ENCODE assay signal across 14 cellular contexts in genomic region chr1:30751830-30752650, GRCh38. TPM values are rescaled to one million over a fixed set of nuclear protein-coding genes. Genes with fewer than 3 reads are reported as not detected.
DNase-seq lines count a peak whose midpoint lies in the region; ATAC-seq and TF ChIP-seq lines count a peak whose summit lies in the region.
"Had no signal": no experiment of that assay in that cellular context is flagged by ENCODE, and none has a peak within 500 bp of the region (broad histone marks: within the 10 kb centered on the region; RNA-seq: fewer than 3 reads in every experiment).

No MANE protein-coding gene starts in this region.

- H3K4me1 ChIP-seq in HCT116 (ENCODE audit: control insufficient read depth in 1 of 2, insufficient read depth in 2 of 2, low read length in 2 of 2) (peaks cover 2 to 21% of the 10 kb centered on the region in 2 experiments; a peak in 3 of 4 replicates), neutrophil (ENCODE audit: control insufficient read depth in 1 of 2, insufficient read depth in 1 of 2, low read depth in 1 of 2, low read length in 1 of 2) (peaks cover 95 to 100% of the 10 kb centered on the region in 2 experiments)
- H3K4me1 ChIP-seq: testis had no signal

- RAD21 ChIA-PET in HCT116 (lab: Charles Lee; ENCODE audit: low non-redundant PET in 1 of 2, low total read pairs in 2 of 2, uncharacterized antibody in 2 of 2, unreplicated experiment in 2 of 2), result no interaction called here

- peaks cover 7% of the 10 kb centered on the region for H3K36me3 Mint-ChIP-seq in activated naive CD4-positive, alpha-beta T cell treated with anti-CD3 and anti-CD28 coated beads, Interleukin-2, amount 50 U/mL, for 24 hours
- no peaks in the 10 kb centered on the region for H3K36me3 Mint-ChIP-seq in progenitor cell of endocrine pancreas (ENCODE audit: insufficient read depth)

- H3K4me3 ChIP-seq in GM08714 (ENCODE audit: low read length) (peak overlapping the region; percentile 33; the same call in 1 of the 2 replicates), HCT116 (replicated peaks in 1 of 2; ENCODE audit: low read depth in 1 of 2, low read length in 2 of 2) (no peak overlapping the region), neutrophil (ENCODE audit: low read depth in 1 of 2, low read length in 1 of 2) (peak overlapping the region in 1 of 2 experiments; percentile 95)
- H3K4me3 ChIP-seq: colonic mucosa, testis had no signal

- H3K27ac ChIP-seq in HCT116 (ENCODE audit: low read depth, low read length), result no peak overlapping the region
- peak overlapping the region; percentile 100 for H3K27ac ChIP-seq in neutrophil
- H3K27ac ChIP-seq: testis, VCaP had no signal

- no peaks in the 10 kb centered on the region for H3K27me3 Mint-ChIP-seq in activated naive CD4-positive, alpha-beta T cell treated with anti-CD3 and anti-CD28 coated beads, Interleukin-2, amount 50 U/mL, for 24 hours
- H3K27me3 Mint-ChIP-seq in progenitor cell of endocrine pancreas, result peaks cover 13% of the 10 kb centered on the region

- TF ChIP-seq CTCF in HCT116 (IDR thresholded peaks at IDR 0.05 in 2 of 3, conservative IDR thresholded peaks at IDR 0.05 in 1 of 3; ENCODE audit: borderline replicate concordance in 1 of 3, insufficient read depth in 1 of 3, low read depth in 2 of 3, low read length in 2 of 3) (no peak), neutrophil (IDR thresholded peaks at IDR 0.05) (no peak), progenitor cell of endocrine pancreas (IDR thresholded peaks at IDR 0.05; ENCODE audit: unreplicated experiment) (no peak)

- H3K27me3 ChIP-seq in HCT116 (ENCODE audit: insufficient read depth, low read length) (no peaks in the 10 kb centered on the region), neutrophil (no peaks in the 10 kb centered on the region)
- H3K27me3 ChIP-seq: colonic mucosa, testis had no signal

- no TSS peak for BruUV-seq in HCT116 (replicated peaks; lab: Mats Ljungman, UMichigan)

- ATAC-seq in HCT116 (peak; percentile 51; the same call in 1 of the 2 replicates), HG02852 (IDR thresholded peaks at IDR 0.05; ENCODE audit: unreplicated experiment) (no peak)

- H3K27ac Mint-ChIP-seq in activated naive CD4-positive, alpha-beta T cell treated with anti-CD3 and anti-CD28 coated beads, Interleukin-2, amount 50 U/mL, for 24 hours, result peak overlapping the region; percentile 99
- no peak overlapping the region for H3K27ac Mint-ChIP-seq in progenitor cell of endocrine pancreas

- no peaks in the 10 kb centered on the region for H3K79me2 ChIP-seq in HCT116 (ENCODE audit: insufficient read depth, low read length)

- peak overlapping the region; percentile 98 for H3K4me3 Mint-ChIP-seq in activated naive CD4-positive, alpha-beta T cell treated with anti-CD3 and anti-CD28 coated beads, Interleukin-2, amount 50 U/mL, for 24 hours
- no peak overlapping the region for H3K4me3 Mint-ChIP-seq in progenitor cell of endocrine pancreas (ENCODE audit: low read depth)

- no peak overlapping the region for H2AFZ ChIP-seq in HCT116 (ENCODE audit: low read depth, low read length, poor library complexity, severe bottlenecking)

- peaks cover 95% of the 10 kb centered on the region for H3K4me1 Mint-ChIP-seq in activated naive CD4-positive, alpha-beta T cell treated with anti-CD3 and anti-CD28 coated beads, Interleukin-2, amount 50 U/mL, for 24 hours
- peaks cover 2% of the 10 kb centered on the region for H3K4me1 Mint-ChIP-seq in progenitor cell of endocrine pancreas (ENCODE audit: low read depth)

- DNase-seq in HCT116 (ENCODE audit: low read depth, low spot score), result no peak
- DNase-seq in progenitor cell of endocrine pancreas (ENCODE audit: low spot score, unreplicated experiment), result no peak
- no peak for DNase-seq in SHP77 (lab: John Stamatoyannopoulos, UW)
- DNase-seq in DMS79 treated with DMSO at 0.1 percent for 48 hours (lab: John Stamatoyannopoulos, UW), result no peak
- DNase-seq: colonic mucosa, midbrain, NCI-H446 treated with DMSO at 0.1 percent for 48 hours, testis had no signal

- TF ChIP-seq RAD21 in HCT116 (IDR thresholded peaks at IDR 0.05; ENCODE audit: low read depth), result no peak

- intact Hi-C loops in HCT116 (cut with micrococcal nuclease), result no loop called here

- H4K20me1 ChIP-seq in HCT116 (ENCODE audit: insufficient read depth), result no peaks in the 10 kb centered on the region

- H3K9me3 ChIP-seq in HCT116 (ENCODE audit: control insufficient read depth in 1 of 2, insufficient read depth in 1 of 2, low read depth in 1 of 2, low read length in 2 of 2), result no peaks in the 10 kb centered on the region
- no peaks in the 10 kb centered on the region for H3K9me3 ChIP-seq in neutrophil
- H3K9me3 ChIP-seq: colonic mucosa, testis had no signal

- no peak for TF ChIP-seq POLR2A in HCT116 (IDR thresholded peaks at IDR 0.05; ENCODE audit: borderline replicate concordance, extremely low read depth, insufficient read depth, insufficient read length)

- no peaks in the 10 kb centered on the region for H3K9me2 ChIP-seq in HCT116 (ENCODE audit: insufficient read depth)

- H3K9me3 Mint-ChIP-seq in activated naive CD4-positive, alpha-beta T cell treated with anti-CD3 and anti-CD28 coated beads, Interleukin-2, amount 50 U/mL, for 24 hours, result no peaks in the 10 kb centered on the region
- H3K9me3 Mint-ChIP-seq in progenitor cell of endocrine pancreas (ENCODE audit: low read depth), result no peaks in the 10 kb centered on the region

- no peak overlapping the region for H3K9ac ChIP-seq in HCT116 (ENCODE audit: low read length)

- POLR2A ChIA-PET in HCT116 (lab: Charles Lee), result no interaction called here

- CTCF ChIA-PET in HCT116 (lab: Charles Lee), result interaction anchor here (1.4 kb wide), 1 partner anchor 27 kb away, joined by 7 read pairs; no protein-coding TSS in a partner anchor

- H3K36me3 ChIP-seq in HCT116 (ENCODE audit: control insufficient read depth in 1 of 2, insufficient read depth in 2 of 2, low read length in 2 of 2), result no peaks in the 10 kb centered on the region
- peaks cover 79% of the 10 kb centered on the region for H3K36me3 ChIP-seq in neutrophil
- H3K36me3 ChIP-seq: colonic mucosa had no signal

- H3K4me2 ChIP-seq in HCT116 (ENCODE audit: low read length), result no peak overlapping the region

TF ChIP-seq in HCT116, 20 proteins besides CTCF, POLR2A, EP300 and RAD21:
- TF ChIP-seq ATF3 (IDR thresholded peaks at IDR 0.05) (no peak), POLR2AphosphoS5 (IDR thresholded peaks at IDR 0.05; ENCODE audit: low read depth, low read length) (no peak), MAX (IDR thresholded peaks at IDR 0.05) (no peak), ZFX (IDR thresholded peaks at IDR 0.05) (no peak), REST (IDR thresholded peaks at IDR 0.05; ENCODE audit: low read depth) (no peak)

RNA-seq across cellular contexts. Expression of gene LAPTM5, which starts 5.5 kb away (rescaled TPM):
- total RNA-seq in HCT116 (2021; ENCODE audit: unreplicated experiment) (1.5 TPM), progenitor cell of endocrine pancreas (0.20 TPM in 1 of 2 replicates, not detected in the other)
- polyA plus RNA-seq in HCT116 (2012), result 0.11 and 0.14 TPM in 2 replicates

RNA-seq across cellular contexts. Expression of gene MATN1, which starts 28.7 kb away (rescaled TPM):
- 0.12 TPM for total RNA-seq in HCT116 (2021; ENCODE audit: unreplicated experiment)
- 0.05 and 0.18 TPM in 2 replicates for polyA plus RNA-seq in HCT116 (2012)
- total RNA-seq in progenitor cell of endocrine pancreas, result 0.11 and 0.14 TPM in 2 replicates
- total RNA-seq: colonic mucosa, M059J had no signal
